Comparison of ENCODE assay signal across 1 cellular context in the genomic region with DNA sequence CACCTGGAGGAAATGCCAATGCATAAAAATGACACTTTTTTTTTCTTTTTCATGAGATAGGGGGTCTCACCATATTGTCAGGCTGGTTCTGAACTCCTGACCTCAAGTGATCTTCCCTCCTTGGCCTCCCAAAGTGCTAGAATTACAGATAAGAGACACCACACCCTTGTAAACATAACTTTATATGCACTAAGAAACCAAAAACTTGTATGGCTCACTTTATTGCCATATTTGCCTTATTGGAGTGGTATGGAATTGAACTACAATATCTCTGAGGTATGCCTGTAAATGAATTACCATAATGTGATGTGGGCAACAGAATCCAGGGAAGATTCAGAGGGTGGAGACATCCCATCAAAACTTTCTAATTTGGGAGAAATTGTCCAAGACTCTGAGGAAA.
TF ChIP-seq lines count a peak whose summit lies in the region.

No MANE protein-coding gene starts in this region.

TF ChIP-seq in HCT116, 20 proteins besides CTCF, POLR2A, EP300 and RAD21:
- TF ChIP-seq, protein P1, sequence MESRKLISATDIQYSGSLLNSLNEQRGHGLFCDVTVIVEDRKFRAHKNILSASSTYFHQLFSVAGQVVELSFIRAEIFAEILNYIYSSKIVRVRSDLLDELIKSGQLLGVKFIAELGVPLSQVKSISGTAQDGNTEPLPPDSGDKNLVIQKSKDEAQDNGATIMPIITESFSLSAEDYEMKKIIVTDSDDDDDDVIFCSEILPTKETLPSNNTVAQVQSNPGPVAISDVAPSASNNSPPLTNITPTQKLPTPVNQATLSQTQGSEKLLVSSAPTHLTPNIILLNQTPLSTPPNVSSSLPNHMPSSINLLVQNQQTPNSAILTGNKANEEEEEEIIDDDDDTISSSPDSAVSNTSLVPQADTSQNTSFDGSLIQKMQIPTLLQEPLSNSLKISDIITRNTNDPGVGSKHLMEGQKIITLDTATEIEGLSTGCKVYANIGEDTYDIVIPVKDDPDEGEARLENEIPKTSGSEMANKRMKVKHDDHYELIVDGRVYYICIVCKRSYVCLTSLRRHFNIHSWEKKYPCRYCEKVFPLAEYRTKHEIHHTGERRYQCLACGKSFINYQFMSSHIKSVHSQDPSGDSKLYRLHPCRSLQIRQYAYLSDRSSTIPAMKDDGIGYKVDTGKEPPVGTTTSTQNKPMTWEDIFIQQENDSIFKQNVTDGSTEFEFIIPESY (IDR thresholded peaks at IDR 0.05; ENCODE audit: extremely low read depth, insufficient replicate concordance, low read length), result no peak
- TF ChIP-seq CBX3 (IDR thresholded peaks at IDR 0.05; ENCODE audit: low read depth), result no peak
- TF ChIP-seq SIN3A (IDR thresholded peaks at IDR 0.05; ENCODE audit: low read depth), result no peak
- TF ChIP-seq SP1 (IDR thresholded peaks at IDR 0.05; ENCODE audit: low read depth), result no peak
- no peak for TF ChIP-seq SRF (IDR thresholded peaks at IDR 0.05; ENCODE audit: low read depth)
- TF ChIP-seq, protein P2, sequence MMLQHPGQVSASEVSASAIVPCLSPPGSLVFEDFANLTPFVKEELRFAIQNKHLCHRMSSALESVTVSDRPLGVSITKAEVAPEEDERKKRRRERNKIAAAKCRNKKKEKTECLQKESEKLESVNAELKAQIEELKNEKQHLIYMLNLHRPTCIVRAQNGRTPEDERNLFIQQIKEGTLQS (IDR thresholded peaks at IDR 0.05), result no peak
- no peak for TF ChIP-seq ZNF274 (IDR thresholded peaks at IDR 0.05; ENCODE audit: low read depth, low read length)
- TF ChIP-seq FOSL1 (IDR thresholded peaks at IDR 0.05; ENCODE audit: low read depth), result no peak
- TF ChIP-seq YY1 (IDR thresholded peaks at IDR 0.05; ENCODE audit: extremely low read depth, insufficient replicate concordance, low read depth, low read length), result no peak
- no peak for TF ChIP-seq POLR2AphosphoS5 (IDR thresholded peaks at IDR 0.05; ENCODE audit: low read depth, low read length)
- TF ChIP-seq, protein P3, sequence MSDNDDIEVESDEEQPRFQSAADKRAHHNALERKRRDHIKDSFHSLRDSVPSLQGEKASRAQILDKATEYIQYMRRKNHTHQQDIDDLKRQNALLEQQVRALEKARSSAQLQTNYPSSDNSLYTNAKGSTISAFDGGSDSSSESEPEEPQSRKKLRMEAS (IDR thresholded peaks at IDR 0.05), result no peak
- TF ChIP-seq EZH2phosphoT487 (IDR thresholded peaks at IDR 0.05; ENCODE audit: borderline replicate concordance), result no peak
- TF ChIP-seq ELF1 (IDR thresholded peaks at IDR 0.05; ENCODE audit: borderline replicate concordance, low read depth), result no peak
- no peak for TF ChIP-seq EGR1 (IDR thresholded peaks at IDR 0.05; ENCODE audit: low read depth)
- TF ChIP-seq, protein P4, sequence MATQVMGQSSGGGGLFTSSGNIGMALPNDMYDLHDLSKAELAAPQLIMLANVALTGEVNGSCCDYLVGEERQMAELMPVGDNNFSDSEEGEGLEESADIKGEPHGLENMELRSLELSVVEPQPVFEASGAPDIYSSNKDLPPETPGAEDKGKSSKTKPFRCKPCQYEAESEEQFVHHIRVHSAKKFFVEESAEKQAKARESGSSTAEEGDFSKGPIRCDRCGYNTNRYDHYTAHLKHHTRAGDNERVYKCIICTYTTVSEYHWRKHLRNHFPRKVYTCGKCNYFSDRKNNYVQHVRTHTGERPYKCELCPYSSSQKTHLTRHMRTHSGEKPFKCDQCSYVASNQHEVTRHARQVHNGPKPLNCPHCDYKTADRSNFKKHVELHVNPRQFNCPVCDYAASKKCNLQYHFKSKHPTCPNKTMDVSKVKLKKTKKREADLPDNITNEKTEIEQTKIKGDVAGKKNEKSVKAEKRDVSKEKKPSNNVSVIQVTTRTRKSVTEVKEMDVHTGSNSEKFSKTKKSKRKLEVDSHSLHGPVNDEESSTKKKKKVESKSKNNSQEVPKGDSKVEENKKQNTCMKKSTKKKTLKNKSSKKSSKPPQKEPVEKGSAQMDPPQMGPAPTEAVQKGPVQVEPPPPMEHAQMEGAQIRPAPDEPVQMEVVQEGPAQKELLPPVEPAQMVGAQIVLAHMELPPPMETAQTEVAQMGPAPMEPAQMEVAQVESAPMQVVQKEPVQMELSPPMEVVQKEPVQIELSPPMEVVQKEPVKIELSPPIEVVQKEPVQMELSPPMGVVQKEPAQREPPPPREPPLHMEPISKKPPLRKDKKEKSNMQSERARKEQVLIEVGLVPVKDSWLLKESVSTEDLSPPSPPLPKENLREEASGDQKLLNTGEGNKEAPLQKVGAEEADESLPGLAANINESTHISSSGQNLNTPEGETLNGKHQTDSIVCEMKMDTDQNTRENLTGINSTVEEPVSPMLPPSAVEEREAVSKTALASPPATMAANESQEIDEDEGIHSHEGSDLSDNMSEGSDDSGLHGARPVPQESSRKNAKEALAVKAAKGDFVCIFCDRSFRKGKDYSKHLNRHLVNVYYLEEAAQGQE (IDR thresholded peaks at IDR 0.05; ENCODE audit: low read depth), result no peak
- TF ChIP-seq TCF7L2 (IDR thresholded peaks at IDR 0.05; ENCODE audit: borderline replicate concordance, extremely low read depth, insufficient read depth, insufficient read length), result no peak
- TF ChIP-seq JUND (IDR thresholded peaks at IDR 0.05), result no peak
- no peak for TF ChIP-seq EZH2 (IDR thresholded peaks at IDR 0.05)
- no peak for TF ChIP-seq CEBPB (IDR thresholded peaks at IDR 0.05; ENCODE audit: low read depth)
